25 cellular contexts compared by ENCODE assay signal in the genomic region with DNA sequence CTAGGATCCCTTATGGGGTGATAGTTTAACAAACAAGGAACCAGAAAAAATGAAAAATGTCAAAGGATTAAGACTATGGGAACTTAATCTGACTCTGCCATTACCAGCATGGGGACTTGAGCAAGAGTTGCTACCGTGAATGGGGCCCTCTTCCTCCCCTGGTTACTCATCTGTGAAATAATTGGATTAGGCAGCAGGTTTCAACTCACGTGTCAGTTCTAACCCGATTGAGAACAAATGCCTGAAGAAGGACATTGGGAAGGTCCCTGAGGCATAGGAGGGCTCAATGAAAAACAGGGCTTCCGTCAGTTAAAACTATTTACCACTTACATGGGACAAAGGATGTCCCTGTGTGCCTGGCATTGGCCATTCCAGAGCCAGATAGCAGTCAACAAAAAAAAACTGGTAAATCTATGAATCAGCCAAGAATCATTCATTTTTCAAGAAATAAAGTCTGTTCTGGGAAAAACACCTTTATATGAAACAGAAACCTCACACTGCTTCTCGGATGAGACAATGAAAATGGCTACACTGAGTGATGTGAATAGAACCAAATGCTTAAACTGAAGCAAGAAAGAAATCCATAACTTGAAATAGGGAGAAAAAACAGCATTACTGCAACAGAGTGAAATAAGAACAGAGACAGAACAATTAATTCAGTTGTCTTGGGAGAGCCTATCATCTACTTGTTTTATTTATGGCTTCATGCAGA.
DNase-seq lines count a peak whose midpoint lies in the region; ATAC-seq and TF ChIP-seq lines count a peak whose summit lies in the region.
"Had no signal": no experiment of that assay in that cellular context is flagged by ENCODE, and none has a peak within 500 bp of the region (broad histone marks: within the 10 kb centered on the region; RNA-seq: fewer than 3 reads in every experiment).

No MANE protein-coding gene starts in this region.

- no peaks in the 10 kb centered on the region for H3K4me1 Mint-ChIP-seq in stimulated activated effector memory CD8-positive, alpha-beta T cell treated with anti-CD3 and anti-CD28 coated beads, Interleukin-12 subunit alpha, Interleukin-12 subunit beta, amount 100 ng/mL, for 72 hours
- H3K4me1 Mint-ChIP-seq: activated naive CD8-positive, alpha-beta T cell treated with anti-CD3 and anti-CD28 coated beads, Interleukin-2, amount 50 U/mL, for 24 hours had no signal

- H3K27me3 ChIP-seq in PC-9 (ENCODE audit: insufficient read depth, low read depth) (no peaks in the 10 kb centered on the region), body of pancreas (no peaks in the 10 kb centered on the region)
- H3K27me3 ChIP-seq: brain microvascular endothelial cell, left lung, upper lobe of right lung had no signal

- TF ChIP-seq CTCF in PC-9 (conservative IDR thresholded peaks at IDR 0.05): no peak
- TF ChIP-seq CTCF in body of pancreas (IDR thresholded peaks at IDR 0.05): no peak

- ATAC-seq in stimulated activated effector memory CD8-positive, alpha-beta T cell treated with anti-CD3 and anti-CD28 coated beads, Interleukin-12 subunit alpha, Interleukin-12 subunit beta, amount 100 ng/mL, for 72 hours: peak; percentile 53
- ATAC-seq in body of pancreas: no peak
- ATAC-seq: activated CD8-positive, alpha-beta T cell treated with anti-CD3 and anti-CD28 coated beads, Interleukin-2, amount 10 ng/mL, durations not matched to agents 7 days and 5 days; activated naive CD8-positive, alpha-beta T cell treated with anti-CD3 and anti-CD28 coated beads, Interleukin-2, amount 50 U/mL, for 24 hours; CD8-positive, alpha-beta T cell; left lung; upper lobe of right lung had no signal

- no peaks in the 10 kb centered on the region for H3K9me3 Mint-ChIP-seq in stimulated activated effector memory CD8-positive, alpha-beta T cell treated with anti-CD3 and anti-CD28 coated beads, Interleukin-12 subunit alpha, Interleukin-12 subunit beta, amount 100 ng/mL, for 72 hours
- H3K9me3 Mint-ChIP-seq: CD8-positive, alpha-beta T cell; nephron had no signal

- H3K4me3 Mint-ChIP-seq in stimulated activated effector memory CD8-positive, alpha-beta T cell treated with anti-CD3 and anti-CD28 coated beads, Interleukin-12 subunit alpha, Interleukin-12 subunit beta, amount 100 ng/mL, for 72 hours: no peak overlapping the region
- H3K4me3 Mint-ChIP-seq: activated CD8-positive, alpha-beta T cell treated with anti-CD3 and anti-CD28 coated beads, Interleukin-2, amount 10 ng/mL, durations not matched to agents 7 days and 5 days; activated naive CD8-positive, alpha-beta T cell treated with anti-CD3 and anti-CD28 coated beads, Interleukin-2, amount 50 U/mL, for 24 hours; CD8-positive, alpha-beta T cell; nephron had no signal

- no peaks in the 10 kb centered on the region for H4K20me1 ChIP-seq in PC-9 (ENCODE audit: insufficient read depth)

- H3K27ac ChIP-seq in PC-9 (no peak overlapping the region), cingulate gyrus (ENCODE audit: low read depth, low read length) (peak overlapping the region; percentile 43), body of pancreas (no peak overlapping the region)
- H3K27ac ChIP-seq: brain microvascular endothelial cell, left lung, upper lobe of right lung had no signal

- H2AFZ ChIP-seq in PC-9: 0 out of 2 replicates have a peak overlapping the region, but pooled peaks have one; percentile 36

- no peaks in the 10 kb centered on the region for H3F3A ChIP-seq in PC-9 (ENCODE audit: insufficient read depth, low read depth)

- WGBS in body of pancreas, 2 donors: 39 to 57% methylated on average over 5 of the region's 5 CpGs

- CTCF ChIA-PET in PC-9 (lab: Charles Lee): no interaction called here

- DNase-seq in stimulated activated CD4-positive, alpha-beta T cell treated with anti-CD3 and anti-CD28 coated beads, Interleukin-15, amount 100 ng/mL, for 24 hours: peak; percentile 6
- DNase-seq in stimulated activated CD4-positive, alpha-beta T cell treated with anti-CD3 and anti-CD28 coated beads, Interleukin-4, amount 100 ng/mL, for 1 hour: no peak
- no peak for DNase-seq in PC-9
- no peak for DNase-seq in stimulated activated effector memory CD8-positive, alpha-beta T cell treated with anti-CD3 and anti-CD28 coated beads, Interleukin-12 subunit alpha, Interleukin-12 subunit beta, amount 100 ng/mL, for 72 hours (ENCODE audit: low spot score in 2 of 2)
- no peak for DNase-seq in RKO (ENCODE audit: low spot score)
- no peak for DNase-seq in NCI-H1694 (lab: John Stamatoyannopoulos, UW)
- DNase-seq in body of pancreas: no peak
- DNase-seq: activated CD8-positive, alpha-beta T cell treated with anti-CD3 and anti-CD28 coated beads, Interleukin-2, amount 10 ng/mL, durations not matched to agents 7 days and 5 days; activated naive CD8-positive, alpha-beta T cell treated with anti-CD3 and anti-CD28 coated beads, Interleukin-2, amount 50 U/mL, for 24 hours; brain microvascular endothelial cell; CD8-positive, alpha-beta T cell; DMS153; GOT3; head of caudate nucleus; KG1; left lung; midbrain; NCI-H2029; NCI-H510A; SHP77 treated with DMSO at 0.1 percent for 48 hours; stimulated activated CD4-positive, alpha-beta T cell treated with anti-CD3 and anti-CD28 coated beads, Interleukin-2, amount 100 ng/mL, for 48 hours; upper lobe of right lung had no signal

- no peak overlapping the region for H3K4me2 ChIP-seq in PC-9

- no TSS peak for BruUV-seq in PC-9 (replicated peaks; lab: Mats Ljungman, UMichigan)

- H3K4me1 ChIP-seq in PC-9 (replicated peaks; ENCODE audit: insufficient read depth): peaks cover 4% of the 10 kb centered on the region; the same call in 1 of the 2 replicates
- no peaks in the 10 kb centered on the region for H3K4me1 ChIP-seq in body of pancreas
- H3K4me1 ChIP-seq: left lung, upper lobe of right lung had no signal

- H3K36me3 ChIP-seq in PC-9 (ENCODE audit: low read depth) (no peaks in the 10 kb centered on the region), body of pancreas (replicated peaks in 1 of 2; ENCODE audit: insufficient read depth in 1 of 2, low read depth in 2 of 2) (no peaks in the 10 kb centered on the region)
- H3K36me3 ChIP-seq: brain microvascular endothelial cell, left lung, upper lobe of right lung had no signal

- TF ChIP-seq POLR2A in body of pancreas (IDR thresholded peaks at IDR 0.05): no peak

- no peak overlapping the region for H3K27ac Mint-ChIP-seq in stimulated activated effector memory CD8-positive, alpha-beta T cell treated with anti-CD3 and anti-CD28 coated beads, Interleukin-12 subunit alpha, Interleukin-12 subunit beta, amount 100 ng/mL, for 72 hours
- H3K27ac Mint-ChIP-seq: activated CD8-positive, alpha-beta T cell treated with anti-CD3 and anti-CD28 coated beads, Interleukin-2, amount 10 ng/mL, durations not matched to agents 7 days and 5 days; activated naive CD8-positive, alpha-beta T cell treated with anti-CD3 and anti-CD28 coated beads, Interleukin-2, amount 50 U/mL, for 24 hours; CD8-positive, alpha-beta T cell; nephron; progenitor cell of endocrine pancreas had no signal

- no peaks in the 10 kb centered on the region for H3K36me3 Mint-ChIP-seq in stimulated activated effector memory CD8-positive, alpha-beta T cell treated with anti-CD3 and anti-CD28 coated beads, Interleukin-12 subunit alpha, Interleukin-12 subunit beta, amount 100 ng/mL, for 72 hours
- H3K36me3 Mint-ChIP-seq: CD8-positive, alpha-beta T cell had no signal

- no peaks in the 10 kb centered on the region for H3K9me3 ChIP-seq in PC-9 (ENCODE audit: insufficient read depth, low read depth)
- no peaks in the 10 kb centered on the region for H3K9me3 ChIP-seq in body of pancreas
- H3K9me3 ChIP-seq: left lung, upper lobe of right lung had no signal

- no peaks in the 10 kb centered on the region for H3K9me2 ChIP-seq in PC-9 (ENCODE audit: insufficient read depth)

- POLR2A ChIA-PET in PC-9 (lab: Charles Lee; ENCODE audit: unreplicated experiment): no interaction called here

- intact Hi-C loops in PC-9 (cut with micrococcal nuclease; ENCODE audit: unreplicated experiment) (no loop called here), body of pancreas (cut with DNase I) (no loop called here)

- H3K79me2 ChIP-seq in PC-9 (ENCODE audit: low read depth): no peaks in the 10 kb centered on the region

- H3K4me3 ChIP-seq in PC-9: no peak overlapping the region
- H3K4me3 ChIP-seq in body of pancreas: no peak overlapping the region
- H3K4me3 ChIP-seq: left lung, upper lobe of right lung had no signal
